In genomic region chr15:80778964-80779657, GRCh38 we compare ENCODE assay signal across 8 cellular contexts. TPM values are rescaled to one million over a fixed set of nuclear protein-coding genes. Genes with fewer than 3 reads are reported as not detected.
A peak's percentile ranks its signal among the peaks of the same experiment; 100 is the strongest.
DNase-seq lines count a peak whose midpoint lies in the region; ATAC-seq, FAIRE-seq and TF ChIP-seq lines count a peak whose summit lies in the region.

A gene with protein sequence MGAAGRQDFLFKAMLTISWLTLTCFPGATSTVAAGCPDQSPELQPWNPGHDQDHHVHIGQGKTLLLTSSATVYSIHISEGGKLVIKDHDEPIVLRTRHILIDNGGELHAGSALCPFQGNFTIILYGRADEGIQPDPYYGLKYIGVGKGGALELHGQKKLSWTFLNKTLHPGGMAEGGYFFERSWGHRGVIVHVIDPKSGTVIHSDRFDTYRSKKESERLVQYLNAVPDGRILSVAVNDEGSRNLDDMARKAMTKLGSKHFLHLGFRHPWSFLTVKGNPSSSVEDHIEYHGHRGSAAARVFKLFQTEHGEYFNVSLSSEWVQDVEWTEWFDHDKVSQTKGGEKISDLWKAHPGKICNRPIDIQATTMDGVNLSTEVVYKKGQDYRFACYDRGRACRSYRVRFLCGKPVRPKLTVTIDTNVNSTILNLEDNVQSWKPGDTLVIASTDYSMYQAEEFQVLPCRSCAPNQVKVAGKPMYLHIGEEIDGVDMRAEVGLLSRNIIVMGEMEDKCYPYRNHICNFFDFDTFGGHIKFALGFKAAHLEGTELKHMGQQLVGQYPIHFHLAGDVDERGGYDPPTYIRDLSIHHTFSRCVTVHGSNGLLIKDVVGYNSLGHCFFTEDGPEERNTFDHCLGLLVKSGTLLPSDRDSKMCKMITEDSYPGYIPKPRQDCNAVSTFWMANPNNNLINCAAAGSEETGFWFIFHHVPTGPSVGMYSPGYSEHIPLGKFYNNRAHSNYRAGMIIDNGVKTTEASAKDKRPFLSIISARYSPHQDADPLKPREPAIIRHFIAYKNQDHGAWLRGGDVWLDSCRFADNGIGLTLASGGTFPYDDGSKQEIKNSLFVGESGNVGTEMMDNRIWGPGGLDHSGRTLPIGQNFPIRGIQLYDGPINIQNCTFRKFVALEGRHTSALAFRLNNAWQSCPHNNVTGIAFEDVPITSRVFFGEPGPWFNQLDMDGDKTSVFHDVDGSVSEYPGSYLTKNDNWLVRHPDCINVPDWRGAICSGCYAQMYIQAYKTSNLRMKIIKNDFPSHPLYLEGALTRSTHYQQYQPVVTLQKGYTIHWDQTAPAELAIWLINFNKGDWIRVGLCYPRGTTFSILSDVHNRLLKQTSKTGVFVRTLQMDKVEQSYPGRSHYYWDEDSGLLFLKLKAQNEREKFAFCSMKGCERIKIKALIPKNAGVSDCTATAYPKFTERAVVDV (N-terminal part only) (plus strand): TSS chr15:80779370. CDS start chr15:80873880, 94,510 bp downstream.

- no peak within 1 kb of the TSS for H3K27ac Mint-ChIP-seq in T-helper 1 cell treated with Interleukin-12 subunit alpha and Interleukin-12 subunit beta and Interleukin-4 antibody, amounts not matched to agents 30 μg/mL and 1 μg/mL, for 36 hours

- ATAC-seq in GM18868 (IDR thresholded peaks at IDR 0.05; ENCODE audit: unreplicated experiment) (no peak), HG02763 (IDR thresholded peaks at IDR 0.05; ENCODE audit: unreplicated experiment) (no peak)

- intact Hi-C loops in kidney (cut with DNase I) = no loop called here

- H3K9me3 Mint-ChIP-seq in T-helper 1 cell treated with Interleukin-12 subunit alpha and Interleukin-12 subunit beta and Interleukin-4 antibody, amounts not matched to agents 30 μg/mL and 1 μg/mL, for 36 hours = no peaks in the 10 kb centered on the region

- DNase-seq in GM04504 (ENCODE audit: low read depth) (peak; percentile 71), NAMALWA (ENCODE audit: low spot score) (peak; percentile 67), choroid plexus epithelial cell (ENCODE audit: low read depth) (peak; percentile 90), kidney (peak; percentile 90)
- DNase-seq in stimulated activated CD4-positive, alpha-beta T cell treated with anti-CD3 and anti-CD28 coated beads, Interleukin-12 subunit alpha, Interleukin-12 subunit beta, amount 100 ng/mL, for 24 hours (ENCODE audit: low read depth in 2 of 2) = peak; percentile 21 to 54

- H3K9ac ChIP-seq in kidney (ENCODE audit: low read length in 2 of 2) = no peak within 1 kb of the TSS

- H3K4me3 ChIP-seq in choroid plexus epithelial cell (ENCODE audit: low read depth, low read length) = peak within 1 kb of the TSS; percentile 68
- peak within 1 kb of the TSS; percentile 36 to 49 for H3K4me3 ChIP-seq in kidney (ENCODE audit: low read length in 2 of 2)

- H3K36me3 ChIP-seq in kidney (ENCODE audit: control insufficient read depth in 1 of 2, insufficient read depth in 2 of 2, low read length in 2 of 2) = no peaks in the 10 kb centered on the region

- TF ChIP-seq CTCF in choroid plexus epithelial cell (conservative IDR thresholded peaks at IDR 0.05; ENCODE audit: low read depth, low read length) (peak; percentile 62), kidney (IDR thresholded peaks at IDR 0.05; ENCODE audit: borderline replicate concordance, extremely low read depth, insufficient read depth) (peak; percentile 79)

- no peaks in the 10 kb centered on the region for H3K36me3 Mint-ChIP-seq in T-helper 1 cell treated with Interleukin-12 subunit alpha and Interleukin-12 subunit beta and Interleukin-4 antibody, amounts not matched to agents 30 μg/mL and 1 μg/mL, for 36 hours (ENCODE audit: low read depth)

- H3K9me3 ChIP-seq in kidney (ENCODE audit: control insufficient read depth in 1 of 2, low read length in 2 of 2) = no peaks in the 10 kb centered on the region

- peak within 1 kb of the TSS; percentile 70 for H3K4me3 Mint-ChIP-seq in T-helper 1 cell treated with Interleukin-12 subunit alpha and Interleukin-12 subunit beta and Interleukin-4 antibody, amounts not matched to agents 30 μg/mL and 1 μg/mL, for 36 hours

- FAIRE-seq in kidney (lab: Jason Lieb, UNC) = no peak

- H3K27ac ChIP-seq in kidney (ENCODE audit: low read depth in 2 of 2, low read length in 2 of 2) = no peak within 1 kb of the TSS

- peaks cover 0 to 16% of the 10 kb centered on the region in 2 donors for H3K4me1 ChIP-seq in kidney (ENCODE audit: control insufficient read depth in 1 of 2, insufficient read depth in 1 of 2, low read depth in 1 of 2, low read length in 2 of 2)

- H3K27me3 Mint-ChIP-seq in T-helper 1 cell treated with Interleukin-12 subunit alpha and Interleukin-12 subunit beta and Interleukin-4 antibody, amounts not matched to agents 30 μg/mL and 1 μg/mL, for 36 hours (ENCODE audit: low read depth) = peaks cover 67% of the 10 kb centered on the region

- H3K4me1 Mint-ChIP-seq in T-helper 1 cell treated with Interleukin-12 subunit alpha and Interleukin-12 subunit beta and Interleukin-4 antibody, amounts not matched to agents 30 μg/mL and 1 μg/mL, for 36 hours (ENCODE audit: low read depth) = peaks cover 12% of the 10 kb centered on the region

RNA-seq across cellular contexts. Expression of the gene that starts here (rescaled TPM):
- 0.57 TPM for total RNA-seq in kidney
- 0.11 TPM for polyA plus RNA-seq in kidney (ENCODE audit: insufficient read depth, low read depth, low replicate concordance)

Comparison
In these comparisons a context has a peak if more than half of its experiments do, and no peak if none do; other contexts are left out.
1. Peak in DNase-seq and H3K4me3 ChIP-seq in kidney; RNA of the gene not detected or under 1 TPM.
2. DNase-seq: peak in every context shown above with its lines; median percentile 90 in choroid plexus epithelial cell; 90 in kidney; 71 in GM04504; 67 in NAMALWA; 38 in stimulated activated CD4-positive, alpha-beta T cell treated with anti-CD3 and anti-CD28 coated beads, Interleukin-12 subunit alpha, Interleukin-12 subunit beta, amount 100 ng/mL, for 24 hours.